ENCODE assay signal across 19 cellular contexts in the genomic region with DNA sequence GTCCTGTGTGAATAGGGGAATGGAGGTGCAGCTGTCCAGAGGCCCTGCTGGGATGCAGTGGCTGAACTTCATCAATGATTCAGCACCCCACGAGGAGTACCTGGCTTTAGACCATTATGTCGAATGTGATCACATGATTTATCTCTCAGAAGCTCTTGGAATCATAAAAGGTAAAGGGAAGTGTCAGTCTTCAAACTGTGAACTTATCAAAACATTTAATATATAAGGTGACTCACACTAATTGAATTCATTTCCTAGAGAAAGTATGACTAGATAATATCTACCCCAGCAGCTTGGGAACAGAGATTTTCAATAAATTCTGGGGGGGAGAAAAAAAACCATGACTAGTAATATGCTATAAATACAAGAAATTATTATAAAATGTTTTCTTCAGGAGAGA. TPM values are rescaled to one million over a fixed set of nuclear protein-coding genes. Genes with fewer than 3 reads are reported as not detected.
"Had no signal": no experiment of that assay in that cellular context is flagged by ENCODE, and none has a peak within 500 bp of the region (broad histone marks: within the 10 kb centered on the region; RNA-seq: fewer than 3 reads in every experiment).

No MANE protein-coding gene starts in this region.

- H3K36me3 ChIP-seq: left lung, ovary, thyroid gland, upper lobe of right lung had no signal

- H3K4me1 ChIP-seq: left lung, thyroid gland, upper lobe of right lung had no signal

- H3K4me3 ChIP-seq: dorsolateral prefrontal cortex, left lung, lung, ovary, thyroid gland, upper lobe of right lung had no signal

- ATAC-seq: activated CD8-positive, alpha-beta memory T cell treated with anti-CD3 and anti-CD28 coated beads, Interleukin-2, amount 10 ng/mL, durations not matched to agents 7 days and 5 days; activated CD8-positive, alpha-beta T cell treated with anti-CD3 and anti-CD28 coated beads for 36 hours; left lung; right cardiac atrium; upper lobe of right lung had no signal

- H3K27me3 ChIP-seq: dorsolateral prefrontal cortex, left lung, ovary, thyroid gland, upper lobe of right lung had no signal

- H3K9me3 ChIP-seq: left lung, ovary, thyroid gland, upper lobe of right lung had no signal

- H3K27ac ChIP-seq: dorsolateral prefrontal cortex, left lung, ovary, thyroid gland, upper lobe of right lung had no signal

- DNase-seq: activated CD4-positive, alpha-beta T cell treated with anti-CD3 and anti-CD28 coated beads for 48 hours; activated CD4-positive, CD25-positive, alpha-beta regulatory T cell; activated CD8-positive, alpha-beta memory T cell treated with anti-CD3 and anti-CD28 coated beads, Interleukin-2, amount 10 ng/mL, durations not matched to agents 7 days and 5 days; activated CD8-positive, alpha-beta T cell treated with anti-CD3 and anti-CD28 coated beads for 36 hours; activated gamma-delta T cell treated with Interleukin-2 at 50 U/mL for 16 hours; anterior cingulate cortex; dorsolateral prefrontal cortex; kidney; left lung; midbrain; ovary; right cardiac atrium; stimulated activated CD4-positive, alpha-beta T cell treated with anti-CD3 and anti-CD28 coated beads, Interleukin-4, amount 100 ng/mL, for 4 hours; substantia nigra; T1000; thyroid gland; upper lobe of right lung had no signal

RNA-seq across cellular contexts. Expression of gene ALDH8A1, which starts 29.5 kb away (rescaled TPM):
- total RNA-seq: fibroblast of villous mesenchyme had no signal
